1 cellular context compared by ENCODE assay signal in the genomic region with DNA sequence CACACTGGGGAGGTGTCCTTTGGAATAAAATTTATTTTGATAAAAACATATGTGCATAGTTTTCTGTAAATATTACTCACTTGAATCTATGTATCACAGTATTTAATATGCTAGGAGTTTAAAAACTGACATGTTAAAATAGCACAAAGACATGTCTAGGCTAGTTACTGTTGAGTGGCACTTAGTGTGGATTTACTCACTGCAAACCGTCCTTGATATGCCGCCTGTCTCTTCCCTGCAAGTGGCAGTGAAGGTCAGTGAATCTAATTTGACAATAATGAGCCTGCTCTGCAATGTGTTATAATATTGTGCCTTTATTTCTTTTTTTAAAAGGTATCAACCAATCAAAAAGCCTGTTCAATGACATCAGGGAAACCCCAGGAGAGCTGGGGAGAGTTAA.
TF ChIP-seq lines count a peak whose summit lies in the region.

No MANE protein-coding gene starts in this region.

TF ChIP-seq in IMR-90, 13 proteins besides CTCF, POLR2A, EP300 and RAD21 (continued from another document):
- TF ChIP-seq, protein P1, sequence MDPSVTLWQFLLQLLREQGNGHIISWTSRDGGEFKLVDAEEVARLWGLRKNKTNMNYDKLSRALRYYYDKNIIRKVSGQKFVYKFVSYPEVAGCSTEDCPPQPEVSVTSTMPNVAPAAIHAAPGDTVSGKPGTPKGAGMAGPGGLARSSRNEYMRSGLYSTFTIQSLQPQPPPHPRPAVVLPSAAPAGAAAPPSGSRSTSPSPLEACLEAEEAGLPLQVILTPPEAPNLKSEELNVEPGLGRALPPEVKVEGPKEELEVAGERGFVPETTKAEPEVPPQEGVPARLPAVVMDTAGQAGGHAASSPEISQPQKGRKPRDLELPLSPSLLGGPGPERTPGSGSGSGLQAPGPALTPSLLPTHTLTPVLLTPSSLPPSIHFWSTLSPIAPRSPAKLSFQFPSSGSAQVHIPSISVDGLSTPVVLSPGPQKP (IDR thresholded peaks at IDR 0.05; ENCODE audit: borderline replicate concordance, low read depth, low read length), result no peak
- no peak for TF ChIP-seq MAZ (IDR thresholded peaks at IDR 0.05; ENCODE audit: borderline replicate concordance, low read depth, low read length)
- no peak for TF ChIP-seq CHD1 (IDR thresholded peaks at IDR 0.05; ENCODE audit: low read depth, low read length)
- no peak for TF ChIP-seq MXI1 (IDR thresholded peaks at IDR 0.05; ENCODE audit: borderline replicate concordance, low read depth, low read length)
- TF ChIP-seq, protein P2, sequence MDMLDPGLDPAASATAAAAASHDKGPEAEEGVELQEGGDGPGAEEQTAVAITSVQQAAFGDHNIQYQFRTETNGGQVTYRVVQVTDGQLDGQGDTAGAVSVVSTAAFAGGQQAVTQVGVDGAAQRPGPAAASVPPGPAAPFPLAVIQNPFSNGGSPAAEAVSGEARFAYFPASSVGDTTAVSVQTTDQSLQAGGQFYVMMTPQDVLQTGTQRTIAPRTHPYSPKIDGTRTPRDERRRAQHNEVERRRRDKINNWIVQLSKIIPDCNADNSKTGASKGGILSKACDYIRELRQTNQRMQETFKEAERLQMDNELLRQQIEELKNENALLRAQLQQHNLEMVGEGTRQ (IDR thresholded peaks at IDR 0.05; ENCODE audit: low read depth, low read length), result no peak
- no peak for TF ChIP-seq BHLHE40 (IDR thresholded peaks at IDR 0.05; ENCODE audit: low read depth, low read length)
- no peak for TF ChIP-seq CEBPB (IDR thresholded peaks at IDR 0.05; ENCODE audit: low read depth, low read length)
